10 cellular contexts compared by ENCODE assay signal in the genomic region with DNA sequence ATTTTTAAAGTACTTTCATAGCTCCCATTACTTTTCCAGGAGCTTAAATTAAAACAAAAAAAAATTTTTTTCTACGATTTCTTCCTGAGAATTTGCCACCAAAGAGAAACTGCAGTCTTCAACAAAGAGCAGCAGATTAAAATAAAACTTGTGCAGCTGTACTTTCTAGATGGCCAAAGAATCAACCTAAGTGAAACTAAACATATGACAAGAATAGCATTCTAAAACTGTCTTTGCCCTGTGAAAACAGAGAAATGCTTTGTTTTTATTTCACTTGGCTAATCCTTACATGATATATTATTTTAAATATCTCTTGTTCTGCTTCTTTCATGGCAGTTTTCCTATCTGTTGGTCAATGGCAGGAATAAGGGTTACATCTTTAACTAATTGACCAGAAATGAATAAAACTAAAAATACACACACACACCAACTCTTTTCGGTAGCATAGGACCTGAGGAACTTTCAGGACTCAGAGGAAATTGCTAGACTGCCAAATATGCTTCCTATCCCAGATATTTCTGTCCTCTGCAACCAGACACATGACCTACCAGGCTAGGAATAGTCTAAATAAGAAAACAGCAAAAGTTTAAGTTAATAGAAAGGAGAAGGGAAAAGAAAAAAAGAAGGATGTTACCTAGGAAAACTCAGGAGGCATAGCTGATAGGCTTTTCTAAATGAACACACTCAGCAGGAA.
A peak's percentile ranks its signal among the peaks of the same experiment; 100 is the strongest.
DNase-seq lines count a peak whose midpoint lies in the region; ATAC-seq, FAIRE-seq and TF ChIP-seq lines count a peak whose summit lies in the region.
"Had no signal": no experiment of that assay in that cellular context is flagged by ENCODE, and none has a peak within 500 bp of the region (broad histone marks: within the 10 kb centered on the region; RNA-seq: fewer than 3 reads in every experiment).

No MANE protein-coding gene starts in this region.

- TF ChIP-seq CTCF in glutamatergic neuron (IDR thresholded peaks at IDR 0.05; ENCODE audit: partially characterized antibody, unreplicated experiment): no peak

- no peak for TF ChIP-seq POLR2A in erythroblast (IDR thresholded peaks at IDR 0.05; ENCODE audit: low read length)

- peak; percentile 25 for ATAC-seq in GM19452 (IDR thresholded peaks at IDR 0.05; ENCODE audit: unreplicated experiment)
- ATAC-seq in HG03342 (IDR thresholded peaks at IDR 0.05; ENCODE audit: unreplicated experiment): peak; percentile 47
- ATAC-seq: GM23338 had no signal

- peak; percentile 62 for DNase-seq in superior temporal gyrus (ENCODE audit: extremely low spot score)
- no peak for DNase-seq in glutamatergic neuron
- DNase-seq in AG08396 (ENCODE audit: low spot score): no peak
- DNase-seq in erythroblast (lab: John Stamatoyannopoulos, UW): no peak
- DNase-seq in immature natural killer cell: no peak

- H3K4me1 Mint-ChIP-seq in glutamatergic neuron (ENCODE audit: low read depth, unreplicated experiment): no peaks in the 10 kb centered on the region
- H3K4me1 Mint-ChIP-seq in immature natural killer cell: peaks cover 38 to 69% of the 10 kb centered on the region in 2 donors

- H3K9me3 Mint-ChIP-seq in glutamatergic neuron (ENCODE audit: unreplicated experiment) (no peaks in the 10 kb centered on the region), immature natural killer cell (peaks cover 0 to 2% (median 0%) of the 10 kb centered on the region in 6 donors)

- H3K27ac Mint-ChIP-seq in glutamatergic neuron (ENCODE audit: unreplicated experiment) (no peak overlapping the region), immature natural killer cell (peak overlapping the region in 3 of 6 donors; percentile 8 to 64 (median 64))
- H3K27ac Mint-ChIP-seq: GM23338 had no signal

- H3K4me3 Mint-ChIP-seq in glutamatergic neuron (ENCODE audit: unreplicated experiment): no peak overlapping the region
- no peak overlapping the region for H3K4me3 Mint-ChIP-seq in immature natural killer cell
- H3K4me3 Mint-ChIP-seq: GM23338 had no signal

- peak; percentile 79 for FAIRE-seq in endometrium (lab: Jason Lieb, UNC)
- FAIRE-seq: keratinocyte had no signal

- H3K36me3 Mint-ChIP-seq in glutamatergic neuron (ENCODE audit: unreplicated experiment): no peaks in the 10 kb centered on the region
- peaks cover 0 to 9% (median 3%) of the 10 kb centered on the region in 3 donors for H3K36me3 Mint-ChIP-seq in immature natural killer cell

- H3K27me3 Mint-ChIP-seq in glutamatergic neuron (ENCODE audit: unreplicated experiment) (no peaks in the 10 kb centered on the region), immature natural killer cell (ENCODE audit: low read depth in 3 of 3) (peaks cover 0 to 1% (median 0%) of the 10 kb centered on the region in 3 donors)
